11 cellular contexts compared by ENCODE assay signal in the genomic region with DNA sequence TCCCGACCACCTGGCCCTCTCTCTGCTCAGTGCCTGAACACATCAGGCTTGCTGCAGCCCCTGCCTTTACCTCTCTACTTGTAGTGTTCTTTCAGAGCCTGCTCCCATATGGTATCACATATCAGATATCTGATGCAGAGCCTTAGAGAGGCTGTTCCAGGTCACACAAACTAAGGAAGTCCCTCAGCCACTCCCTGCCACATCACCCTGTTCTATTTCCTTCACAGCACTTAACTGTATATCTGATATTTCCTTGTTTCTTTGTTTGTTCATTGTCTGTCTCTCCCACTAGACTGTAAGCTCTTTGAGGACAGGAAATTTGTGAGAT. TPM values are rescaled to one million over a fixed set of nuclear protein-coding genes. Genes with fewer than 3 reads are reported as not detected.
DNase-seq lines count a peak whose midpoint lies in the region; TF ChIP-seq lines count a peak whose summit lies in the region.
"Had no signal": no experiment of that assay in that cellular context is flagged by ENCODE, and none has a peak within 500 bp of the region (broad histone marks: within the 10 kb centered on the region; RNA-seq: fewer than 3 reads in every experiment).

No MANE protein-coding gene starts in this region.

- no peak for TF ChIP-seq EP300 in suprapubic skin (IDR thresholded peaks at IDR 0.05)

- H3K9ac ChIP-seq in liver (ENCODE audit: low read depth in 1 of 2, low read length in 2 of 2) = peak overlapping the region; percentile 26 to 63

- 21% methylated on average over 1 of the region's 1 CpG for WGBS in liver
- WGBS in suprapubic skin = 30% methylated on average over 1 of the region's 1 CpG

- H3K9me3 ChIP-seq in liver (ENCODE audit: control insufficient read depth in 4 of 4, low read length in 3 of 4) (no peaks in the 10 kb centered on the region), suprapubic skin (no peaks in the 10 kb centered on the region)

- H3K4me1 Mint-ChIP-seq in chondrocyte (ENCODE audit: low read depth) = peaks cover 14% of the 10 kb centered on the region

- no peak for TF ChIP-seq POLR2A in suprapubic skin (IDR thresholded peaks at IDR 0.05)

- TF ChIP-seq CTCF in chondrocyte (IDR thresholded peaks at IDR 0.05) (no peak), liver (IDR thresholded peaks at IDR 0.05; ENCODE audit: low read depth, low read length, missing input control) (no peak), suprapubic skin (IDR thresholded peaks at IDR 0.05) (no peak)

- H3K4me3 Mint-ChIP-seq in chondrocyte (ENCODE audit: unreplicated experiment) = peak overlapping the region; percentile 75

- H3K27ac Mint-ChIP-seq in chondrocyte (ENCODE audit: unreplicated experiment) = no peak overlapping the region

- no peaks in the 10 kb centered on the region for H3K36me3 ChIP-seq in liver (ENCODE audit: control insufficient read depth in 4 of 4, insufficient read depth in 3 of 4, low read depth in 1 of 4, low read length in 3 of 4)
- H3K36me3 ChIP-seq in suprapubic skin = no peaks in the 10 kb centered on the region

- no peaks in the 10 kb centered on the region for H3K9me3 Mint-ChIP-seq in chondrocyte (ENCODE audit: low read depth)

- no peaks in the 10 kb centered on the region for H3K27me3 ChIP-seq in liver (ENCODE audit: control insufficient read depth in 4 of 4, insufficient read depth in 4 of 4, low read length in 3 of 4)
- H3K27me3 ChIP-seq in suprapubic skin = peaks cover 36% of the 10 kb centered on the region

- no peaks in the 10 kb centered on the region for H3K36me3 Mint-ChIP-seq in chondrocyte (ENCODE audit: low read depth)

- peaks cover 6 to 56% (median 27%) of the 10 kb centered on the region in 4 donors for H3K4me1 ChIP-seq in liver (ENCODE audit: control insufficient read depth in 4 of 4, insufficient read depth in 4 of 4, low read length in 3 of 4)
- peaks cover 23% of the 10 kb centered on the region for H3K4me1 ChIP-seq in suprapubic skin

- DNase-seq in NCI-H524 treated with DMSO at 0.1 percent for 48 hours (lab: John Stamatoyannopoulos, UW) = peak; percentile 72
- no peak for DNase-seq in chondrocyte (ENCODE audit: low spot score)
- no peak for DNase-seq in suprapubic skin (ENCODE audit: low spot score in 2 of 2)
- no peak for DNase-seq in activated T-cell treated with anti-CD3 and anti-CD28 coated beads, Interleukin-2, amount 50 U/mL, for 48 hours
- no peak for DNase-seq in amygdala (lab: John Stamatoyannopoulos, UW)
- DNase-seq in stimulated activated CD4-positive, alpha-beta T cell treated with anti-CD3 and anti-CD28 coated beads, Interleukin-4, amount 100 ng/mL, for 1 hour = no peak
- DNase-seq: activated effector memory CD4-positive, alpha-beta T cell treated with Interleukin-2 at 50 U/mL for 16 hours; effector CD8-positive, alpha-beta T cell; NCI-H1694 treated with DMSO at 0.1 percent for 48 hours had no signal

- TF ChIP-seq RAD21 in liver (IDR thresholded peaks at IDR 0.05) = no peak

- peak overlapping the region; percentile 1 to 89 (median 16) for H3K4me3 ChIP-seq in liver (ENCODE audit: low read depth in 1 of 3, low read length in 3 of 3)
- peak overlapping the region; percentile 53 for H3K4me3 ChIP-seq in suprapubic skin

- H3K27ac ChIP-seq in liver (ENCODE audit: low read depth in 1 of 2, low read length in 2 of 2) (peak overlapping the region; percentile 79 to 92), suprapubic skin (no peak overlapping the region)

- H3K27me3 Mint-ChIP-seq in chondrocyte (ENCODE audit: low read depth) = peaks cover 14% of the 10 kb centered on the region

TF ChIP-seq in liver, 16 proteins besides CTCF, POLR2A, EP300 and RAD21:
- no peak for TF ChIP-seq JUND (IDR thresholded peaks at IDR 0.05)
- no peak for TF ChIP-seq FOXA2 (IDR thresholded peaks at IDR 0.05)
- TF ChIP-seq, protein P1, sequence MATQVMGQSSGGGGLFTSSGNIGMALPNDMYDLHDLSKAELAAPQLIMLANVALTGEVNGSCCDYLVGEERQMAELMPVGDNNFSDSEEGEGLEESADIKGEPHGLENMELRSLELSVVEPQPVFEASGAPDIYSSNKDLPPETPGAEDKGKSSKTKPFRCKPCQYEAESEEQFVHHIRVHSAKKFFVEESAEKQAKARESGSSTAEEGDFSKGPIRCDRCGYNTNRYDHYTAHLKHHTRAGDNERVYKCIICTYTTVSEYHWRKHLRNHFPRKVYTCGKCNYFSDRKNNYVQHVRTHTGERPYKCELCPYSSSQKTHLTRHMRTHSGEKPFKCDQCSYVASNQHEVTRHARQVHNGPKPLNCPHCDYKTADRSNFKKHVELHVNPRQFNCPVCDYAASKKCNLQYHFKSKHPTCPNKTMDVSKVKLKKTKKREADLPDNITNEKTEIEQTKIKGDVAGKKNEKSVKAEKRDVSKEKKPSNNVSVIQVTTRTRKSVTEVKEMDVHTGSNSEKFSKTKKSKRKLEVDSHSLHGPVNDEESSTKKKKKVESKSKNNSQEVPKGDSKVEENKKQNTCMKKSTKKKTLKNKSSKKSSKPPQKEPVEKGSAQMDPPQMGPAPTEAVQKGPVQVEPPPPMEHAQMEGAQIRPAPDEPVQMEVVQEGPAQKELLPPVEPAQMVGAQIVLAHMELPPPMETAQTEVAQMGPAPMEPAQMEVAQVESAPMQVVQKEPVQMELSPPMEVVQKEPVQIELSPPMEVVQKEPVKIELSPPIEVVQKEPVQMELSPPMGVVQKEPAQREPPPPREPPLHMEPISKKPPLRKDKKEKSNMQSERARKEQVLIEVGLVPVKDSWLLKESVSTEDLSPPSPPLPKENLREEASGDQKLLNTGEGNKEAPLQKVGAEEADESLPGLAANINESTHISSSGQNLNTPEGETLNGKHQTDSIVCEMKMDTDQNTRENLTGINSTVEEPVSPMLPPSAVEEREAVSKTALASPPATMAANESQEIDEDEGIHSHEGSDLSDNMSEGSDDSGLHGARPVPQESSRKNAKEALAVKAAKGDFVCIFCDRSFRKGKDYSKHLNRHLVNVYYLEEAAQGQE (IDR thresholded peaks at IDR 0.05) = no peak
- no peak for TF ChIP-seq TAF1 (conservative IDR thresholded peaks at IDR 0.05)

RNA-seq across cellular contexts. Expression of a gene that starts 1.0 kb away (rescaled TPM):
- total RNA-seq in chondrocyte = 0.51 to 1.9 TPM (median 0.60 TPM) in 3 replicates
- 100 to 1,000 TPM in 1 of 2 donors, 10 to 100 TPM in 1; 46.7 to 189 TPM for total RNA-seq in liver
- 100 to 1,000 TPM; 105 to 234 TPM for polyA plus RNA-seq in liver
- total RNA-seq in suprapubic skin = 1 to 10 TPM; 5.1 to 8.5 (median 7.4) TPM
- total RNA-seq: RPMI7951 had no signal

Comparison
In these comparisons a context has a peak if more than half of its experiments do, and no peak if none do; other contexts are left out.
1. RNA of a gene that starts 1.0 kb away (total RNA-seq): 46.7 to 189 TPM in liver; 5.1 to 8.5 TPM in suprapubic skin and 0.51 to 1.9 TPM in chondrocyte; every median in the first group is over 4 times any median in the second.